ENCODE assay signal across 9 cellular contexts in genomic region chr2:142286618-142287017, GRCh38.
DNase-seq lines count a peak whose midpoint lies in the region; TF ChIP-seq lines count a peak whose summit lies in the region.
"Had no signal": no experiment of that assay in that cellular context is flagged by ENCODE, and none has a peak within 500 bp of the region (broad histone marks: within the 10 kb centered on the region; RNA-seq: fewer than 3 reads in every experiment).

No MANE protein-coding gene starts in this region.

- H3K4me3 ChIP-seq in colonic mucosa (no peak overlapping the region), uterus (no peak overlapping the region)

- peak; percentile 1; the same call in 1 of the 2 replicates for TF ChIP-seq CTCF in AG09319 (IDR thresholded peaks at IDR 0.05; ENCODE audit: low read depth, low read length)
- TF ChIP-seq CTCF in GM20000 (IDR thresholded peaks at IDR 0.05; ENCODE audit: extremely low read depth, missing control alignments), result peak; percentile 46
- TF ChIP-seq CTCF in colonic mucosa (IDR thresholded peaks at IDR 0.05), result peak; percentile 17
- no peak for TF ChIP-seq CTCF in uterus (IDR thresholded peaks at IDR 0.05)

- H3K9me3 ChIP-seq in colonic mucosa (no peaks in the 10 kb centered on the region), uterus (no peaks in the 10 kb centered on the region)

- intact Hi-C loops in colonic mucosa (cut with DNase I), result no loop called here
- intact Hi-C loops in uterus (cut with DNase I; ENCODE audit: low total_unique reads), result no loop called here

- H3K4me1 ChIP-seq in colonic mucosa (no peaks in the 10 kb centered on the region), uterus (no peaks in the 10 kb centered on the region)

- H3K27me3 ChIP-seq in colonic mucosa (no peaks in the 10 kb centered on the region), uterus (no peaks in the 10 kb centered on the region)

- H3K36me3 ChIP-seq in colonic mucosa (no peaks in the 10 kb centered on the region), uterus (no peaks in the 10 kb centered on the region)

- H3K9ac ChIP-seq in colonic mucosa (ENCODE audit: low read depth in 2 of 2, low read length in 2 of 2), result no peak overlapping the region

- H3K27ac ChIP-seq in colonic mucosa (no peak overlapping the region), uterus (no peak overlapping the region)

- no peak for DNase-seq in AG09319 (ENCODE audit: extremely low read depth, low read depth)
- peak; percentile 20 for DNase-seq in GM20000 (ENCODE audit: low spot score)
- DNase-seq in colonic mucosa, result no peak
- no peak for DNase-seq in KG1 (lab: John Stamatoyannopoulos, UW)
- no peak for DNase-seq in uterus
- DNase-seq in activated CD8-positive, alpha-beta memory T cell treated with anti-CD3 and anti-CD28 coated beads for 24 hours, result no peak
- no peak for DNase-seq in medulla oblongata (ENCODE audit: extremely low spot score)
- DNase-seq: activated CD4-positive, alpha-beta T cell treated with anti-CD3 and anti-CD28 coated beads for 48 hours had no signal

- peak; percentile 52 for TF ChIP-seq RAD21 in Ishikawa (IDR thresholded peaks at IDR 0.05; ENCODE audit: low read depth)

- no peak for TF ChIP-seq EP300 in Ishikawa (IDR thresholded peaks at IDR 0.05; ENCODE audit: borderline replicate concordance)

- TF ChIP-seq POLR2A in uterus (IDR thresholded peaks at IDR 0.05), result no peak

TF ChIP-seq in Ishikawa, 13 proteins besides CTCF, POLR2A, EP300 and RAD21:
- TF ChIP-seq, protein P1, sequence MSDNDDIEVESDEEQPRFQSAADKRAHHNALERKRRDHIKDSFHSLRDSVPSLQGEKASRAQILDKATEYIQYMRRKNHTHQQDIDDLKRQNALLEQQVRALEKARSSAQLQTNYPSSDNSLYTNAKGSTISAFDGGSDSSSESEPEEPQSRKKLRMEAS (IDR thresholded peaks at IDR 0.05), result no peak
- TF ChIP-seq TEAD4 (IDR thresholded peaks at IDR 0.05), result peak; percentile 92

Comparison
In these comparisons a context has a peak if more than half of its experiments do, and no peak if none do; other contexts are left out.
1. CTCF ChIP-seq: peak in AG09319 (single experiment), GM20000 (single experiment) and colonic mucosa (single experiment); none in uterus (0 of 4).